ENCODE assay signal across 8 cellular contexts in genomic region chr5:58582411-58583393, GRCh38. TPM values are rescaled to one million over a fixed set of nuclear protein-coding genes. Genes with fewer than 3 reads are reported as not detected.
A peak's percentile ranks its signal among the peaks of the same experiment; 100 is the strongest.
DNase-seq lines count a peak whose midpoint lies in the region; ATAC-seq, FAIRE-seq and TF ChIP-seq lines count a peak whose summit lies in the region.

A gene with protein sequence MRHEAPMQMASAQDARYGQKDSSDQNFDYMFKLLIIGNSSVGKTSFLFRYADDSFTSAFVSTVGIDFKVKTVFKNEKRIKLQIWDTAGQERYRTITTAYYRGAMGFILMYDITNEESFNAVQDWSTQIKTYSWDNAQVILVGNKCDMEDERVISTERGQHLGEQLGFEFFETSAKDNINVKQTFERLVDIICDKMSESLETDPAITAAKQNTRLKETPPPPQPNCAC (plus strand): TSS chr5:58583075. CDS start chr5:58583209, 134 bp downstream.

- TF ChIP-seq POLR2A in A549 (IDR thresholded peaks at IDR 0.05; ENCODE audit: low read length) (no peak), GM18505 (IDR thresholded peaks at IDR 0.05; ENCODE audit: borderline replicate concordance, extremely low read depth, insufficient read depth, insufficient read length) (no peak)

- peaks cover 34% of the 10 kb centered on the region for H3K27me3 Mint-ChIP-seq in T-helper 2 cell treated with Interferon-gamma antibody and Interleukin-4, amounts not matched to agents 5 μg/mL and 100 μg/mL, for 36 hours (ENCODE audit: low read depth)

- no peak for TF ChIP-seq CTCF in A549 (IDR thresholded peaks at IDR 0.05)

- no peaks in the 10 kb centered on the region for H3K9me3 Mint-ChIP-seq in T-helper 2 cell treated with Interferon-gamma antibody and Interleukin-4, amounts not matched to agents 5 μg/mL and 100 μg/mL, for 36 hours

- peak; percentile 92 for FAIRE-seq in A549 (lab: Jason Lieb, UNC)
- no peak for FAIRE-seq in small intestine (lab: Jason Lieb, UNC)

- H3K4me1 Mint-ChIP-seq in T-helper 2 cell treated with Interferon-gamma antibody and Interleukin-4, amounts not matched to agents 5 μg/mL and 100 μg/mL, for 36 hours (ENCODE audit: low read depth): peaks cover 14% of the 10 kb centered on the region

- DNase-seq in A549 (ENCODE audit: low read depth in 1 of 2, low spot score in 1 of 2): peak; percentile 87 to 90
- DNase-seq in NCI-H1694 (lab: John Stamatoyannopoulos, UW): peak; percentile 85
- peak; percentile 60 for DNase-seq in T-helper 2 cell treated with Interferon-gamma antibody and Interleukin-4, amounts not matched to agents 5 μg/mL and 100 μg/mL, for 36 hours (ENCODE audit: low spot score)
- peak; percentile 98 for DNase-seq in islet precursor cell
- peak; percentile 89 for DNase-seq in small intestine

- CTCF ChIA-PET in A549 (lab: Yijun Ruan, JAX): no interaction called here

- no peaks in the 10 kb centered on the region for H3K36me3 Mint-ChIP-seq in T-helper 2 cell treated with Interferon-gamma antibody and Interleukin-4, amounts not matched to agents 5 μg/mL and 100 μg/mL, for 36 hours (ENCODE audit: low read depth)

- peaks cover 9% of the 10 kb centered on the region; the same call in 1 of the 3 replicates for H3K4me1 ChIP-seq in A549
- H3K4me1 ChIP-seq in small intestine (ENCODE audit: control insufficient read depth in 2 of 2, insufficient read depth in 1 of 2, low read depth in 1 of 2, low read length in 1 of 2): peaks cover 0 to 5% of the 10 kb centered on the region in 2 donors

- H3K4me3 Mint-ChIP-seq in T-helper 2 cell treated with Interferon-gamma antibody and Interleukin-4, amounts not matched to agents 5 μg/mL and 100 μg/mL, for 36 hours: peak within 1 kb of the TSS; percentile 61

- H3K27ac ChIP-seq in A549 (no peak within 1 kb of the TSS), cingulate gyrus (ENCODE audit: low read depth, low read length) (peak within 1 kb of the TSS; percentile 39), small intestine (ENCODE audit: low read depth in 1 of 2, low read length in 1 of 2) (no peak within 1 kb of the TSS)

- H3K27me3 ChIP-seq in small intestine (ENCODE audit: control insufficient read depth in 2 of 2, insufficient read depth in 2 of 2, low read length in 2 of 2): peaks cover 0 to 10% of the 10 kb centered on the region in 2 donors

- no peak for TF ChIP-seq EP300 in A549 (IDR thresholded peaks at IDR 0.05)

- ATAC-seq in A549 (peak; percentile 100), GM18505 (IDR thresholded peaks at IDR 0.05; ENCODE audit: unreplicated experiment) (peak; percentile 100), HG02938 (IDR thresholded peaks at IDR 0.05; ENCODE audit: unreplicated experiment) (peak; percentile 100)

- no peaks in the 10 kb centered on the region for H3K36me3 ChIP-seq in small intestine (ENCODE audit: control insufficient read depth in 2 of 2, insufficient read depth in 2 of 2, low read length in 2 of 2)

- H3K9me3 ChIP-seq in A549 (peaks cover 3% of the 10 kb centered on the region; the same call in 1 of the 3 replicates), small intestine (ENCODE audit: control insufficient read depth, low read depth) (no peaks in the 10 kb centered on the region)

- peak within 1 kb of the TSS; percentile 92 for H3K4me2 ChIP-seq in A549

- H3K4me3 ChIP-seq in A549: peak within 1 kb of the TSS; percentile 43
- peak within 1 kb of the TSS; percentile 6 to 26 for H3K4me3 ChIP-seq in small intestine (ENCODE audit: low read depth in 1 of 2, low read length in 2 of 2)

- POLR2A ChIA-PET in A549 (lab: Yijun Ruan, JAX): no interaction called here

- 2% methylated on average over 53 of the region's 62 CpGs for WGBS in A549 (ENCODE audit: missing lambda C conversion rate)
- WGBS in small intestine, 3 donors: 1 to 2% (median 1%) methylated on average over 61 to 62 of the region's 62 CpGs

- H3K27ac Mint-ChIP-seq in T-helper 2 cell treated with Interferon-gamma antibody and Interleukin-4, amounts not matched to agents 5 μg/mL and 100 μg/mL, for 36 hours: no peak within 1 kb of the TSS

- no peak for TF ChIP-seq RAD21 in A549 (conservative IDR thresholded peaks at IDR 0.05 in 1 of 2, IDR thresholded peaks at IDR 0.05 in 1 of 2)

TF ChIP-seq in A549, 52 proteins besides CTCF, POLR2A, EP300 and RAD21 (continues in another document):
- TF ChIP-seq BCL3 (IDR thresholded peaks at IDR 0.05) (no peak), JUNB (IDR thresholded peaks at IDR 0.05) (no peak), MAZ (IDR thresholded peaks at IDR 0.05; ENCODE audit: borderline replicate concordance, low read depth, low read length) (no peak), CBX2 (IDR thresholded peaks at IDR 0.05; ENCODE audit: borderline replicate concordance, low read depth) (0 out of 2 replicates have a peak, but pooled peaks have one; percentile 23), ZNF302 (CRISPR knock-in tag; IDR thresholded peaks at IDR 0.05) (no peak), CBX8 (IDR thresholded peaks at IDR 0.05) (peak; percentile 100), EHF (CRISPR knock-in tag; IDR thresholded peaks at IDR 0.05) (no peak), HDAC2 (IDR thresholded peaks at IDR 0.05) (no peak), HMGXB4 (CRISPR knock-in tag; IDR thresholded peaks at IDR 0.05; ENCODE audit: borderline replicate concordance) (no peak), POLR2AphosphoS2 (conservative IDR thresholded peaks at IDR 0.05; ENCODE audit: low read length) (no peak), RFX5 (IDR thresholded peaks at IDR 0.05) (no peak), RARB (CRISPR knock-in tag; IDR thresholded peaks at IDR 0.05) (no peak), KDM5A (IDR thresholded peaks at IDR 0.05) (no peak), EHMT2 (IDR thresholded peaks at IDR 0.05; ENCODE audit: low read depth) (peak; percentile 83), ZFP36 (IDR thresholded peaks at IDR 0.05; ENCODE audit: borderline replicate concordance, partially characterized antibody) (peak; percentile 60), FOSL2 (IDR thresholded peaks at IDR 0.05) (no peak), FOSL2 (CRISPR knock-in tag; IDR thresholded peaks at IDR 0.05) (no peak), NPAS2 (CRISPR knock-in tag; IDR thresholded peaks at IDR 0.05; ENCODE audit: borderline replicate concordance) (no peak), RCOR1 (IDR thresholded peaks at IDR 0.05; ENCODE audit: low read depth, low read length) (no peak), ESRRA (IDR thresholded peaks at IDR 0.05; ENCODE audit: borderline replicate concordance, low read length) (no peak)
- TF ChIP-seq, protein P1, sequence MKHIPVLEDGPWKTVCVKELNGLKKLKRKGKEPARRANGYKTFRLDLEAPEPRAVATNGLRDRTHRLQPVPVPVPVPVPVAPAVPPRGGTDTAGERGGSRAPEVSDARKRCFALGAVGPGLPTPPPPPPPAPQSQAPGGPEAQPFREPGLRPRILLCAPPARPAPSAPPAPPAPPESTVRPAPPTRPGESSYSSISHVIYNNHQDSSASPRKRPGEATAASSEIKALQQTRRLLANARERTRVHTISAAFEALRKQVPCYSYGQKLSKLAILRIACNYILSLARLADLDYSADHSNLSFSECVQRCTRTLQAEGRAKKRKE (CRISPR knock-in tag; IDR thresholded peaks at IDR 0.05; ENCODE audit: low read depth): no peak
- TF ChIP-seq, protein P2, sequence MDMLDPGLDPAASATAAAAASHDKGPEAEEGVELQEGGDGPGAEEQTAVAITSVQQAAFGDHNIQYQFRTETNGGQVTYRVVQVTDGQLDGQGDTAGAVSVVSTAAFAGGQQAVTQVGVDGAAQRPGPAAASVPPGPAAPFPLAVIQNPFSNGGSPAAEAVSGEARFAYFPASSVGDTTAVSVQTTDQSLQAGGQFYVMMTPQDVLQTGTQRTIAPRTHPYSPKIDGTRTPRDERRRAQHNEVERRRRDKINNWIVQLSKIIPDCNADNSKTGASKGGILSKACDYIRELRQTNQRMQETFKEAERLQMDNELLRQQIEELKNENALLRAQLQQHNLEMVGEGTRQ (IDR thresholded peaks at IDR 0.05): no peak

RNA-seq across cellular contexts. Expression of the gene that starts here (rescaled TPM):
- not detected in 2 replicates for polyA plus RNA-seq in A549 (2011; rRNA removed)
- polyA plus RNA-seq in A549 (2012; cell fraction: cytosol; rRNA removed): not detected in 2 replicates
- not detected in 2 replicates for polyA plus RNA-seq in A549 (2012; cell fraction: nucleus; rRNA removed)
- polyA plus RNA-seq in A549 (2017; fragmentation: RNase III; extraction: RNeasy Plus Mini Kit Qiagen cat#74134 plus additional on column Dnase treatment): not detected in 3 replicates
- polyA minus RNA-seq in A549 (2011; rRNA and poly(A)+ RNA removed): not detected in 2 replicates
- 1 to 10 TPM in 2 of 3 donors, under 1 TPM in 1; 0.22 to 6.5 (median 3.0) TPM for polyA plus RNA-seq in small intestine

Comparison
In these comparisons a context has a peak if more than half of its experiments do, and no peak if none do; other contexts are left out.
1. Peak in DNase-seq, ATAC-seq, H3K4me3 ChIP-seq and H3K4me2 ChIP-seq in A549; RNA of the gene not detected or under 1 TPM.